In genomic region chr17:69654981-69655581, GRCh38 we compare ENCODE assay signal across 10 cellular contexts.
A peak's percentile ranks its signal among the peaks of the same experiment; 100 is the strongest.
DNase-seq lines count a peak whose midpoint lies in the region; ATAC-seq and TF ChIP-seq lines count a peak whose summit lies in the region.
"Had no signal": no experiment of that assay in that cellular context is flagged by ENCODE, and none has a peak within 500 bp of the region (broad histone marks: within the 10 kb centered on the region; RNA-seq: fewer than 3 reads in every experiment).

No MANE protein-coding gene starts in this region.

- no peak for TF ChIP-seq CTCF in HFFc6 (IDR thresholded peaks at IDR 0.05)
- no peak for TF ChIP-seq CTCF in Calu3 (IDR thresholded peaks at IDR 0.05; ENCODE audit: unreplicated experiment)

- intact Hi-C loops in Calu3 (cut with micrococcal nuclease; ENCODE audit: unreplicated experiment) = no loop called here

- H3K4me3 ChIP-seq in adipocyte (ENCODE audit: low read length) = peak overlapping the region; percentile 47

- H3K9me3 ChIP-seq in adipocyte (ENCODE audit: control insufficient read depth, low read length) = no peaks in the 10 kb centered on the region

- H3K4me3 Mint-ChIP-seq in HFFc6 (peak overlapping the region; percentile 42), Calu3 (ENCODE audit: low read depth, unreplicated experiment) (no peak overlapping the region)

- no peaks in the 10 kb centered on the region for H3K27me3 ChIP-seq in adipocyte (replicated peaks; ENCODE audit: control insufficient read depth, insufficient read depth, low read length)

- H3K36me3 ChIP-seq in adipocyte (ENCODE audit: control insufficient read depth, insufficient read depth, low read length, severe bottlenecking) = no peaks in the 10 kb centered on the region

- H3K27ac Mint-ChIP-seq in HFFc6 = peak overlapping the region; percentile 25
- no peak overlapping the region for H3K27ac Mint-ChIP-seq in Calu3 (ENCODE audit: unreplicated experiment)

- ATAC-seq in HG03135 (IDR thresholded peaks at IDR 0.05; ENCODE audit: unreplicated experiment) (no peak), GM19395 (IDR thresholded peaks at IDR 0.05; ENCODE audit: unreplicated experiment) (no peak)

- no TSS peak for BruUV-seq in Calu3 (replicated peaks; lab: Mats Ljungman, UMichigan)

- in situ Hi-C loops in ACHN (cut with HindIII; ENCODE audit: low pct_ligation_motif_present, low pct_unique_long_range_greater_than_20kb, low sequenced_read_pairs) = no loop called here

- H3K9me3 Mint-ChIP-seq in HFFc6 (peaks cover 7% of the 10 kb centered on the region), Calu3 (ENCODE audit: low read depth, unreplicated experiment) (peaks cover 13% of the 10 kb centered on the region)

- H3K36me3 Mint-ChIP-seq in HFFc6 (ENCODE audit: low read depth) (peaks cover 16% of the 10 kb centered on the region), Calu3 (ENCODE audit: insufficient read depth, unreplicated experiment) (no peaks in the 10 kb centered on the region)

- peaks cover 16% of the 10 kb centered on the region for H3K4me1 ChIP-seq in adipocyte (ENCODE audit: control insufficient read depth, insufficient read depth, low read length)

- CTCF ChIA-PET in Calu3 (lab: Charles Lee) = no interaction called here

- H3K9ac ChIP-seq in adipocyte (ENCODE audit: low read length) = peak overlapping the region; percentile 48

- peak; percentile 45 for DNase-seq in ACHN
- peak; percentile 85 for DNase-seq in HFFc6
- peak; percentile 94 for DNase-seq in adipocyte (ENCODE audit: low read depth)
- peak; percentile 94 for DNase-seq in iris pigment epithelial cell (ENCODE audit: low read depth)
- no peak for DNase-seq in Calu3
- DNase-seq in DMS79 (lab: John Stamatoyannopoulos, UW) = no peak
- DNase-seq: activated CD8-positive, alpha-beta memory T cell treated with anti-CD3 and anti-CD28 coated beads for 24 hours; dermis blood vessel endothelial cell had no signal

- H3K27me3 Mint-ChIP-seq in HFFc6 (ENCODE audit: insufficient read depth) = peaks cover 5% of the 10 kb centered on the region
- H3K27me3 Mint-ChIP-seq in Calu3 (ENCODE audit: unreplicated experiment) = no peaks in the 10 kb centered on the region

- H3K4me1 Mint-ChIP-seq in HFFc6 (ENCODE audit: low read depth) (peaks cover 32% of the 10 kb centered on the region), Calu3 (ENCODE audit: low read depth, unreplicated experiment) (no peaks in the 10 kb centered on the region)

Comparison
In these comparisons a context has a peak if more than half of its experiments do, and no peak if none do; other contexts are left out.
1. DNase-seq: peak in ACHN (single experiment), HFFc6 (single experiment), adipocyte (single experiment) and iris pigment epithelial cell (single experiment); none in Calu3 (single experiment) and DMS79 (single experiment).